ENCODE assay signal across 22 cellular contexts in genomic region chr3:135805752-135806151, GRCh38.
"Had no signal": no experiment of that assay in that cellular context is flagged by ENCODE, and none has a peak within 500 bp of the region (broad histone marks: within the 10 kb centered on the region; RNA-seq: fewer than 3 reads in every experiment).

No MANE protein-coding gene starts in this region.

- DNase-seq: cortex of kidney; effector CD4-positive, alpha-beta T cell; foreskin fibroblast; gastrocnemius medialis; natural killer cell; ovary; psoas muscle; right cardiac atrium; sigmoid colon; stimulated activated CD4-positive, alpha-beta T cell treated with anti-CD3 and anti-CD28 coated beads, Interleukin-15, amount 100 ng/mL, for 24 hours; stimulated activated CD4-positive, alpha-beta T cell treated with anti-CD3 and anti-CD28 coated beads, Interleukin-2, amount 100 ng/mL, for 48 hours; stimulated activated naive B cell treated with anti-CD40 and anti-IgM and Interleukin-4, amounts not matched to agents 10 μg/mL and 1 μg/mL and 100 μg/mL, for 72 hours; upper lobe of left lung; uterus had no signal

- H3K36me3 Mint-ChIP-seq: memory B cell; natural killer cell; stimulated activated naive B cell treated with anti-CD40 and anti-IgM and Interleukin-4, amounts not matched to agents 10 μg/mL and 1 μg/mL and 100 μg/mL, for 72 hours had no signal

- H3K9me3 ChIP-seq: gastrocnemius medialis, ovary, psoas muscle, sigmoid colon, thoracic aorta, tibial nerve, upper lobe of left lung, uterus had no signal

- H3K4me1 ChIP-seq: gastrocnemius medialis, psoas muscle, sigmoid colon, tibial nerve, upper lobe of left lung, uterus had no signal

- FAIRE-seq: keratinocyte had no signal

- H3K4me3 Mint-ChIP-seq: memory B cell; natural killer cell; neural crest cell; stimulated activated naive B cell treated with anti-CD40 and anti-IgM and Interleukin-4, amounts not matched to agents 10 μg/mL and 1 μg/mL and 100 μg/mL, for 72 hours; stimulated activated naive CD8-positive, alpha-beta T cell treated with anti-CD3 and anti-CD28 coated beads, Interleukin-15, Interleukin-2, amounts not matched to agents 100 ng/mL and 50 ng/mL, for 24 hours had no signal

- H3K27ac ChIP-seq: gastrocnemius medialis, ovary, psoas muscle, sigmoid colon, thoracic aorta, tibial nerve, upper lobe of left lung, uterus had no signal

- H3K27ac Mint-ChIP-seq: memory B cell; natural killer cell; stimulated activated naive B cell treated with anti-CD40 and anti-IgM and Interleukin-4, amounts not matched to agents 10 μg/mL and 1 μg/mL and 100 μg/mL, for 72 hours; stimulated activated naive CD8-positive, alpha-beta T cell treated with anti-CD3 and anti-CD28 coated beads, Interleukin-15, Interleukin-2, amounts not matched to agents 100 ng/mL and 50 ng/mL, for 24 hours had no signal

- ATAC-seq: gastrocnemius medialis; left lobe of liver; natural killer cell; psoas muscle; right cardiac atrium; stimulated activated naive B cell treated with anti-CD40 and anti-IgM and Interleukin-4, amounts not matched to agents 10 μg/mL and 1 μg/mL and 100 μg/mL, for 72 hours had no signal

- H3K36me3 ChIP-seq: gastrocnemius medialis, ovary, sigmoid colon, thoracic aorta, tibial nerve, upper lobe of left lung, uterus had no signal

- H3K9me3 Mint-ChIP-seq: neural crest cell; stimulated activated naive B cell treated with anti-CD40 and anti-IgM and Interleukin-4, amounts not matched to agents 10 μg/mL and 1 μg/mL and 100 μg/mL, for 72 hours; stimulated activated naive CD8-positive, alpha-beta T cell treated with anti-CD3 and anti-CD28 coated beads, Interleukin-15, Interleukin-2, amounts not matched to agents 100 ng/mL and 50 ng/mL, for 24 hours had no signal

- H3K27me3 Mint-ChIP-seq: stimulated activated naive B cell treated with anti-CD40 and anti-IgM and Interleukin-4, amounts not matched to agents 10 μg/mL and 1 μg/mL and 100 μg/mL, for 72 hours had no signal

- H3K27me3 ChIP-seq: gastrocnemius medialis, ovary, tibial nerve, upper lobe of left lung, uterus had no signal

- H3K4me1 Mint-ChIP-seq: memory B cell; natural killer cell; stimulated activated naive B cell treated with anti-CD40 and anti-IgM and Interleukin-4, amounts not matched to agents 10 μg/mL and 1 μg/mL and 100 μg/mL, for 72 hours had no signal

- H3K4me3 ChIP-seq: gastrocnemius medialis, lung, ovary, psoas muscle, sigmoid colon, thoracic aorta, tibial nerve, upper lobe of left lung, uterus had no signal
